14 cellular contexts compared by ENCODE assay signal in the genomic region with DNA sequence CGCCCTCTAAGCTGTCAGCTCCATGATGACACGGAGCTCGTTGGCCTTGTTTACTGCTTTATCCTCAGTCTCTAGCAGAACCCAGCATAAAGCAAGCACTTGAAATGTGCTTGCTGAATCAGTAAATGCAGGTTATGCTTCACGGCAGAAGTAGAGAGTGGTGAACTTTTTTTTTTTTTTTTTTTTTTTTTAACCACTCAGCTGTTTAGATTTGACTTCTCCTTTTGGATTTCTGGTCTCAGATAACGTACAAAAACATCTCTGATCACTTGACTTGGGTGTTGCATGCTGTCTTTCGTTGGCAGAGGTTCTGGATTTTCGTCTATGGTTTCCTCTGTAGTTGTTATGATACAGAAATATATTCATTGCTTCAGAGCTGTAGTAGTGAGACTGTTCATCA.
"Had no signal": no experiment of that assay in that cellular context is flagged by ENCODE, and none has a peak within 500 bp of the region (broad histone marks: within the 10 kb centered on the region; RNA-seq: fewer than 3 reads in every experiment).

No MANE protein-coding gene starts in this region.

- ATAC-seq: activated naive CD8-positive, alpha-beta T cell treated with anti-CD3 and anti-CD28 coated beads, Interleukin-2, amount 50 U/mL, for 24 hours; activated T-helper 17 cell treated with anti-CD3 and anti-CD28 coated beads, Interleukin-2, amount 50 U/mL, for 72 hours; effector memory CD8-positive, alpha-beta T cell had no signal

- H3K4me1 Mint-ChIP-seq: activated T-helper 17 cell treated with anti-CD3 and anti-CD28 coated beads, Interleukin-2, amount 50 U/mL, for 72 hours; immature natural killer cell had no signal

- H3K36me3 Mint-ChIP-seq: immature natural killer cell had no signal

- H3K27ac Mint-ChIP-seq: activated naive CD8-positive, alpha-beta T cell treated with anti-CD3 and anti-CD28 coated beads, Interleukin-2, amount 50 U/mL, for 24 hours; activated T-helper 17 cell treated with anti-CD3 and anti-CD28 coated beads, Interleukin-2, amount 50 U/mL, for 72 hours; dendritic cell treated with granulocyte-macrophage colony-stimulating factor and Interleukin-4, amounts not matched to agents 40 ng/mL and 50 ng/mL, for 4 days; effector memory CD8-positive, alpha-beta T cell; nephron progenitor cell had no signal

- DNase-seq: activated CD4-positive, alpha-beta T cell treated with anti-CD3 and anti-CD28 coated beads, Interleukin-2, amount 50 U/mL, for 4 hours; activated CD4-positive, CD25-positive, alpha-beta regulatory T cell treated with anti-CD3 and anti-CD28 coated beads, Interleukin-2, amount 50 U/mL, for 72 hours; activated naive CD4-positive, alpha-beta T cell treated with Interleukin-2 at 50 U/mL for 16 hours; activated naive CD8-positive, alpha-beta T cell treated with anti-CD3 and anti-CD28 coated beads, Interleukin-2, amount 50 U/mL, for 24 hours; aorta; effector memory CD8-positive, alpha-beta T cell; foreskin melanocyte; immature natural killer cell; nephron progenitor cell; ovary; stimulated activated naive CD4-positive, alpha-beta T cell treated with Interleukin-2 at 50 U/mL for 16 hours; transverse colon had no signal

- H3K9me3 Mint-ChIP-seq: activated naive CD8-positive, alpha-beta T cell treated with anti-CD3 and anti-CD28 coated beads, Interleukin-2, amount 50 U/mL, for 24 hours; dendritic cell treated with granulocyte-macrophage colony-stimulating factor and Interleukin-4, amounts not matched to agents 40 ng/mL and 50 ng/mL, for 4 days; effector memory CD8-positive, alpha-beta T cell; immature natural killer cell had no signal

- H3K4me3 Mint-ChIP-seq: activated naive CD8-positive, alpha-beta T cell treated with anti-CD3 and anti-CD28 coated beads, Interleukin-2, amount 50 U/mL, for 24 hours; activated T-helper 17 cell treated with anti-CD3 and anti-CD28 coated beads, Interleukin-2, amount 50 U/mL, for 72 hours; dendritic cell treated with granulocyte-macrophage colony-stimulating factor and Interleukin-4, amounts not matched to agents 40 ng/mL and 50 ng/mL, for 4 days; effector memory CD8-positive, alpha-beta T cell; immature natural killer cell; nephron progenitor cell had no signal
